In genomic region chr2:4745056-4745455, GRCh38 we compare ENCODE assay signal across 20 cellular contexts.
"Had no signal": no experiment of that assay in that cellular context is flagged by ENCODE, and none has a peak within 500 bp of the region (broad histone marks: within the 10 kb centered on the region; RNA-seq: fewer than 3 reads in every experiment).

No MANE protein-coding gene starts in this region.

- DNase-seq: effector CD8-positive, alpha-beta T cell; foreskin fibroblast; gastrocnemius medialis; naive thymus-derived CD8-positive, alpha-beta T cell; psoas muscle; spleen; stimulated activated CD4-positive, alpha-beta T cell treated with anti-CD3 and anti-CD28 coated beads, Interleukin-2, amount 100 ng/mL, for 48 hours; stimulated activated naive B cell treated with anti-CD40 and anti-IgM and Interleukin-4, amounts not matched to agents 10 μg/mL and 1 μg/mL and 100 μg/mL, for 72 hours; upper lobe of left lung had no signal

- H3K27me3 ChIP-seq: gastrocnemius medialis, neutrophil, spleen, tibial nerve, upper lobe of left lung had no signal

- H3K36me3 Mint-ChIP-seq: stimulated activated naive B cell treated with anti-CD40 and anti-IgM and Interleukin-4, amounts not matched to agents 10 μg/mL and 1 μg/mL and 100 μg/mL, for 72 hours had no signal

- H3K4me3 ChIP-seq: dorsolateral prefrontal cortex, gastrocnemius medialis, psoas muscle, skin epidermis, spleen, thoracic aorta, tibial nerve, upper lobe of left lung had no signal

- H3K27ac ChIP-seq: dorsolateral prefrontal cortex, epithelial cell of prostate, gastrocnemius medialis, neutrophil, psoas muscle, skin epidermis, spleen, thoracic aorta, tibial nerve, upper lobe of left lung had no signal

- H3K9me3 ChIP-seq: gastrocnemius medialis, neutrophil, psoas muscle, thoracic aorta, upper lobe of left lung had no signal

- H3K4me1 ChIP-seq: gastrocnemius medialis, psoas muscle, spleen, tibial nerve, upper lobe of left lung had no signal

- H3K36me3 ChIP-seq: gastrocnemius medialis, neutrophil, spleen, thoracic aorta, tibial nerve, upper lobe of left lung had no signal

- H3K27ac Mint-ChIP-seq: endodermal cell; naive thymus-derived CD8-positive, alpha-beta T cell; stimulated activated naive B cell treated with anti-CD40 and anti-IgM and Interleukin-4, amounts not matched to agents 10 μg/mL and 1 μg/mL and 100 μg/mL, for 72 hours; stimulated activated naive CD8-positive, alpha-beta T cell treated with anti-CD3 and anti-CD28 coated beads, Interleukin-15, Interleukin-2, amounts not matched to agents 100 ng/mL and 50 ng/mL, for 24 hours had no signal

- H3K27me3 Mint-ChIP-seq: naive thymus-derived CD8-positive, alpha-beta T cell; stimulated activated naive B cell treated with anti-CD40 and anti-IgM and Interleukin-4, amounts not matched to agents 10 μg/mL and 1 μg/mL and 100 μg/mL, for 72 hours; stimulated activated naive CD8-positive, alpha-beta T cell treated with anti-CD3 and anti-CD28 coated beads, Interleukin-15, Interleukin-2, amounts not matched to agents 100 ng/mL and 50 ng/mL, for 24 hours had no signal

- H3K4me3 Mint-ChIP-seq: endodermal cell; naive thymus-derived CD8-positive, alpha-beta T cell; neural crest cell; stimulated activated naive B cell treated with anti-CD40 and anti-IgM and Interleukin-4, amounts not matched to agents 10 μg/mL and 1 μg/mL and 100 μg/mL, for 72 hours; stimulated activated naive CD8-positive, alpha-beta T cell treated with anti-CD3 and anti-CD28 coated beads, Interleukin-15, Interleukin-2, amounts not matched to agents 100 ng/mL and 50 ng/mL, for 24 hours had no signal

- H3K4me1 Mint-ChIP-seq: endodermal cell; naive thymus-derived CD8-positive, alpha-beta T cell; stimulated activated naive B cell treated with anti-CD40 and anti-IgM and Interleukin-4, amounts not matched to agents 10 μg/mL and 1 μg/mL and 100 μg/mL, for 72 hours had no signal

- ATAC-seq: esophagus mucosa; gastrocnemius medialis; left lobe of liver; naive thymus-derived CD8-positive, alpha-beta T cell; psoas muscle; stimulated activated naive B cell treated with anti-CD40 and anti-IgM and Interleukin-4, amounts not matched to agents 10 μg/mL and 1 μg/mL and 100 μg/mL, for 72 hours had no signal
